In genomic region chr6:82246370-82246769, GRCh38 we compare ENCODE assay signal across 1 cellular context.
A peak's percentile ranks its signal among the peaks of the same experiment; 100 is the strongest.
TF ChIP-seq lines count a peak whose summit lies in the region.

No MANE protein-coding gene starts in this region.

TF ChIP-seq in HEK293, 187 proteins besides CTCF, POLR2A, EP300 and RAD21 (continued from another document):
- TF ChIP-seq ZNF596 (tag by site-specific recombination; IDR thresholded peaks at IDR 0.05) (no peak), ZNF202 (tag by site-specific recombination; IDR thresholded peaks at IDR 0.05; ENCODE audit: borderline replicate concordance) (no peak), ZNF132 (tag by site-specific recombination; IDR thresholded peaks at IDR 0.05; ENCODE audit: borderline replicate concordance) (no peak), ZNF660 (tag by site-specific recombination; IDR thresholded peaks at IDR 0.05) (no peak), ZNF155 (tag by site-specific recombination; IDR thresholded peaks at IDR 0.05) (no peak), ZNF362 (tag by site-specific recombination; IDR thresholded peaks at IDR 0.05) (peak; percentile 76), PRDM10 (tag by site-specific recombination; IDR thresholded peaks at IDR 0.05) (no peak)
